In genomic region chr11:7019500-7020182, GRCh38 we compare ENCODE assay signal across 9 cellular contexts. TPM values are rescaled to one million over a fixed set of nuclear protein-coding genes. Genes with fewer than 3 reads are reported as not detected.
A peak's percentile ranks its signal among the peaks of the same experiment; 100 is the strongest.
DNase-seq lines count a peak whose midpoint lies in the region; ATAC-seq and TF ChIP-seq lines count a peak whose summit lies in the region.
"Had no signal": no experiment of that assay in that cellular context is flagged by ENCODE, and none has a peak within 500 bp of the region (broad histone marks: within the 10 kb centered on the region; RNA-seq: fewer than 3 reads in every experiment).

No MANE protein-coding gene starts in this region.

- CTCF ChIA-PET in CD8-positive, alpha-beta T cell (lab: Charles Lee): no interaction called here
- CTCF ChIA-PET in CD4-positive, alpha-beta memory T cell (lab: Charles Lee; ENCODE audit: partially characterized antibody): no interaction called here

- H3K9me2 ChIP-seq in hepatocyte (replicated peaks; ENCODE audit: insufficient read depth): no peaks in the 10 kb centered on the region

- H3K27ac Mint-ChIP-seq in CD8-positive, alpha-beta T cell: no peak overlapping the region
- no peak overlapping the region for H3K27ac Mint-ChIP-seq in CD4-positive, alpha-beta memory T cell

- no peak for ATAC-seq in CD8-positive, alpha-beta T cell
- peak; percentile 31 for ATAC-seq in HG02610 (IDR thresholded peaks at IDR 0.05; ENCODE audit: unreplicated experiment)
- ATAC-seq in HG03135 (IDR thresholded peaks at IDR 0.05; ENCODE audit: unreplicated experiment): no peak

- H3K4me2 ChIP-seq in hepatocyte: peak overlapping the region; percentile 84

- peaks cover 5% of the 10 kb centered on the region for H3K79me2 ChIP-seq in hepatocyte

- H3K9ac ChIP-seq in skeletal muscle tissue (ENCODE audit: low read depth in 1 of 3, low read length in 3 of 3): peak overlapping the region; percentile 4 to 77 (median 73)

- H3K4me1 Mint-ChIP-seq in CD8-positive, alpha-beta T cell (ENCODE audit: low read depth): peaks cover 6% of the 10 kb centered on the region
- H3K4me1 Mint-ChIP-seq in CD4-positive, alpha-beta memory T cell: peaks cover 0 to 15% (median 2%) of the 10 kb centered on the region in 4 donors

- H3K27me3 Mint-ChIP-seq in CD8-positive, alpha-beta T cell (ENCODE audit: low read depth): peaks cover 32% of the 10 kb centered on the region
- peaks cover 24 to 30% of the 10 kb centered on the region in 2 donors for H3K27me3 Mint-ChIP-seq in CD4-positive, alpha-beta memory T cell

- no peaks in the 10 kb centered on the region for H4K20me1 ChIP-seq in hepatocyte (ENCODE audit: insufficient read depth, poor library complexity, severe bottlenecking)

- TF ChIP-seq POLR2A in adrenal gland (IDR thresholded peaks at IDR 0.05): no peak

- DNase-seq in CD8-positive, alpha-beta T cell: no peak
- DNase-seq in adrenal gland (peak in 6 of 7 donors; percentile 20 to 32 (median 22)), hepatocyte (ENCODE audit: low spot score) (peak; percentile 55)
- DNase-seq in stimulated activated CD4-positive, alpha-beta T cell treated with anti-CD3 and anti-CD28 coated beads, Interleukin-4, amount 100 ng/mL, for 1 hour: no peak
- DNase-seq in CD4-positive, alpha-beta memory T cell: no peak

- H2AFZ ChIP-seq in hepatocyte: peak overlapping the region; percentile 90

- H3K36me3 Mint-ChIP-seq in CD8-positive, alpha-beta T cell: no peaks in the 10 kb centered on the region
- H3K36me3 Mint-ChIP-seq in CD4-positive, alpha-beta memory T cell: no peaks in the 10 kb centered on the region

- no peaks in the 10 kb centered on the region for H3K9me3 Mint-ChIP-seq in CD8-positive, alpha-beta T cell
- H3K9me3 Mint-ChIP-seq in CD4-positive, alpha-beta memory T cell: peaks cover 0 to 6% (median 0%) of the 10 kb centered on the region in 8 donors

- H3K27me3 ChIP-seq in CD8-positive, alpha-beta T cell (ENCODE audit: insufficient read depth, low read length): no peaks in the 10 kb centered on the region
- H3K27me3 ChIP-seq in adrenal gland: no peaks in the 10 kb centered on the region
- no peaks in the 10 kb centered on the region for H3K27me3 ChIP-seq in hepatocyte
- H3K27me3 ChIP-seq in skeletal muscle tissue (ENCODE audit: control insufficient read depth in 3 of 3, insufficient read depth in 3 of 3, low read length in 3 of 3): no peaks in the 10 kb centered on the region
- H3K27me3 ChIP-seq in CD4-positive, alpha-beta memory T cell (ENCODE audit: insufficient read depth, low read length): peaks cover 10% of the 10 kb centered on the region

- POLR2A ChIA-PET in CD8-positive, alpha-beta T cell (lab: Charles Lee): no interaction called here
- POLR2A ChIA-PET in CD4-positive, alpha-beta memory T cell (lab: Charles Lee; ENCODE audit: partially characterized antibody): no interaction called here

- intact Hi-C loops in CD8-positive, alpha-beta T cell (cut with DNase I, micrococcal nuclease): no loop called here
- intact Hi-C loops in adrenal gland (cut with DNase I): no loop called here
- intact Hi-C loops in CD4-positive, alpha-beta memory T cell (cut with micrococcal nuclease): no loop called here

- peak overlapping the region; percentile 30 for H3K4me3 Mint-ChIP-seq in CD8-positive, alpha-beta T cell
- peak overlapping the region in 3 of 8 donors; percentile 21 to 59 (median 22) for H3K4me3 Mint-ChIP-seq in CD4-positive, alpha-beta memory T cell

- no peak for TF ChIP-seq CTCF in CD8-positive, alpha-beta T cell (IDR thresholded peaks at IDR 0.05)
- no peak for TF ChIP-seq CTCF in adrenal gland (IDR thresholded peaks at IDR 0.05)
- no peak for TF ChIP-seq CTCF in hepatocyte (IDR thresholded peaks at IDR 0.05; ENCODE audit: poor library complexity)

- no peaks in the 10 kb centered on the region for H3K9me3 ChIP-seq in CD8-positive, alpha-beta T cell (ENCODE audit: low read length)
- H3K9me3 ChIP-seq in adrenal gland (replicated peaks in 1 of 3): no peaks in the 10 kb centered on the region
- no peaks in the 10 kb centered on the region for H3K9me3 ChIP-seq in hepatocyte (ENCODE audit: low read depth)
- H3K9me3 ChIP-seq in skeletal muscle tissue (ENCODE audit: control insufficient read depth in 3 of 3, low read length in 3 of 3): no peaks in the 10 kb centered on the region
- H3K9me3 ChIP-seq in CD4-positive, alpha-beta memory T cell (ENCODE audit: control insufficient read depth in 1 of 2, low read length in 2 of 2): no peaks in the 10 kb centered on the region

- H3K27ac ChIP-seq in CD8-positive, alpha-beta T cell (ENCODE audit: low read depth, low read length): no peak overlapping the region
- H3K27ac ChIP-seq in adrenal gland (peak overlapping the region in 3 of 5 donors; percentile 19 to 70 (median 50)), hepatocyte (peak overlapping the region; percentile 82), skeletal muscle tissue (ENCODE audit: low read depth, low read length) (peak overlapping the region; percentile 1)
- H3K27ac ChIP-seq in CD4-positive, alpha-beta memory T cell (ENCODE audit: low read depth, low read length): no peak overlapping the region

- no peak overlapping the region for H3K4me3 ChIP-seq in CD8-positive, alpha-beta T cell (ENCODE audit: low read depth, low read length)
- H3K4me3 ChIP-seq in adrenal gland: peak overlapping the region; percentile 11 to 80 (median 66)
- H3K4me3 ChIP-seq in hepatocyte: peak overlapping the region; percentile 59
- peak overlapping the region; percentile 72 to 94 (median 92) for H3K4me3 ChIP-seq in skeletal muscle tissue (ENCODE audit: low read length in 3 of 3)
- no peak overlapping the region for H3K4me3 ChIP-seq in CD4-positive, alpha-beta memory T cell (ENCODE audit: low read length in 2 of 2)

- H3K4me1 ChIP-seq in CD8-positive, alpha-beta T cell (ENCODE audit: insufficient read depth, low read length): peaks cover 5% of the 10 kb centered on the region
- H3K4me1 ChIP-seq in adrenal gland (replicated peaks in 1 of 2) (peaks cover 8 to 16% of the 10 kb centered on the region in 2 donors), hepatocyte (ENCODE audit: insufficient read depth) (no peaks in the 10 kb centered on the region), skeletal muscle tissue (ENCODE audit: control insufficient read depth in 3 of 3, insufficient read depth in 3 of 3, low read length in 3 of 3) (peaks cover 7 to 14% (median 8%) of the 10 kb centered on the region in 3 donors)
- H3K4me1 ChIP-seq in CD4-positive, alpha-beta memory T cell (ENCODE audit: insufficient read depth, low read length): no peaks in the 10 kb centered on the region

- 3 to 5% (median 3%) methylated on average over 14 to 26 of the region's 26 CpGs for WGBS in adrenal gland, 4 donors
- 2% methylated on average over 26 of the region's 26 CpGs for WGBS in hepatocyte (ENCODE audit: low lambda C conversion rate, missing lambda C conversion rate)

- no peaks in the 10 kb centered on the region for H3K36me3 ChIP-seq in CD8-positive, alpha-beta T cell (ENCODE audit: insufficient read depth, low read length)
- H3K36me3 ChIP-seq in adrenal gland (replicated peaks in 1 of 2) (no peaks in the 10 kb centered on the region), hepatocyte (replicated peaks; ENCODE audit: insufficient read depth, low read depth) (no peaks in the 10 kb centered on the region), skeletal muscle tissue (ENCODE audit: control insufficient read depth in 3 of 3, insufficient read depth in 3 of 3, low read length in 3 of 3) (no peaks in the 10 kb centered on the region)
- no peaks in the 10 kb centered on the region for H3K36me3 ChIP-seq in CD4-positive, alpha-beta memory T cell (ENCODE audit: insufficient read depth, low read length)

RNA-seq across cellular contexts. Expression of gene ZNF214, which starts 0.5 kb away (rescaled TPM):
- total RNA-seq in CD8-positive, alpha-beta T cell: not detected
- total RNA-seq in adrenal gland (10 to 100 TPM in 1 of 8 donors, 1 to 10 TPM in 6, under 1 TPM in 1; 0.96 to 14.2 (median 1.8) TPM), hepatocyte (3.3 and 5.0 TPM in 2 replicates), skeletal muscle tissue (2.6 TPM)
- polyA plus RNA-seq in adrenal gland (1 to 10 TPM in 1 of 3 donors, under 1 TPM in 2; 0.48 to 2.3 (median 0.71) TPM), hepatocyte (1.4 and 3.4 TPM in 2 replicates)
- total RNA-seq in CD4-positive, alpha-beta memory T cell: not detected
- polyA plus RNA-seq in CD4-positive, alpha-beta memory T cell: not detected

RNA-seq across cellular contexts. Expression of gene NLRP14, which starts 0.6 kb away (rescaled TPM):
- not detected for total RNA-seq in CD8-positive, alpha-beta T cell
- under 1 TPM in 2 of 8 donors, not detected in 6; 0.11 TPM for total RNA-seq in adrenal gland
- under 1 TPM in 1 of 3 donors, not detected in 2; 0.05 TPM for polyA plus RNA-seq in adrenal gland
- total RNA-seq in hepatocyte: 0.24 and 0.40 TPM in 2 replicates
- not detected in 2 replicates for polyA plus RNA-seq in hepatocyte
- total RNA-seq in skeletal muscle tissue: under 0.01 TPM
- not detected for total RNA-seq in CD4-positive, alpha-beta memory T cell
- not detected for polyA plus RNA-seq in CD4-positive, alpha-beta memory T cell
- total RNA-seq: glomerular endothelial cell had no signal

Comparison
In these comparisons a context has a peak if more than half of its experiments do, and no peak if none do; other contexts are left out.
1. DNase-seq: peak in adrenal gland (6 of 7) and hepatocyte (single experiment); none in CD8-positive, alpha-beta T cell (0 of 7), stimulated activated CD4-positive, alpha-beta T cell treated with anti-CD3 and anti-CD28 coated beads, Interleukin-4, amount 100 ng/mL, for 1 hour (single experiment) and CD4-positive, alpha-beta memory T cell (0 of 5).
2. H3K27ac ChIP-seq: peak in adrenal gland (3 of 5), hepatocyte (single experiment) and skeletal muscle tissue (single experiment); none in CD8-positive, alpha-beta T cell (single experiment) and CD4-positive, alpha-beta memory T cell (single experiment).
3. H3K4me3 ChIP-seq: peak in adrenal gland (4 of 4), hepatocyte (single experiment) and skeletal muscle tissue (3 of 3); none in CD8-positive, alpha-beta T cell (single experiment) and CD4-positive, alpha-beta memory T cell (0 of 2).